Comparison of ENCODE assay signal across 1 cellular context in the genomic region with DNA sequence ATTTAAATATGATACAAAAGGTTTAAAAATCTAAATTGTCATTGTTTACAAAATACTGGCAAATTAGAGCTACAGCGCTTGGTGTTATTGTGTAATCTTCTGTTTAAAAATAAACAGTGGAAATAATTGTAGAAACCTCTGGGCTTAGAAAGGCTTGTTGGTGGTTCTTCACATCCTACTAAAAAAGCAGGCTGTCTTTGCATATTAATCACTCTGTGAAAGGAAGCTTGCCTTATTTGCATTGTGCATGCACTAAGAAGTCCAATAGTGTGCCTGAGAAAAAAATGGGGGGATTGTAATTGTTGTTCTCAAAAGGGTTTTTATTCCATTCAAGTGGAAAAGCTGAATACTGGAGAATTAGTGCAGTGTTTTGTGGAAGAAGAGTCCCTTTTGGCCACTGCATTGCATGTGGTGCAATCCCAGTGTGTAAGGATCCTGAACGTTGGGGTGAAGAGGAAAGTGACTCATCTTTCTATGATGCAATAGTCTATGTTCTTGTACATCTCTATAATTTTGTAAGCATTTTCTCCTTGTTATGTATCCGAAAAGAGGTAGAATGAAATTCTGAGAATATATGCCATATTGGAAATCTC.
TF ChIP-seq lines count a peak whose summit lies in the region.

No MANE protein-coding gene starts in this region.

TF ChIP-seq in GM23338, 12 proteins besides CTCF, POLR2A, EP300 and RAD21 (continued from another document):
- TF ChIP-seq, protein P1, sequence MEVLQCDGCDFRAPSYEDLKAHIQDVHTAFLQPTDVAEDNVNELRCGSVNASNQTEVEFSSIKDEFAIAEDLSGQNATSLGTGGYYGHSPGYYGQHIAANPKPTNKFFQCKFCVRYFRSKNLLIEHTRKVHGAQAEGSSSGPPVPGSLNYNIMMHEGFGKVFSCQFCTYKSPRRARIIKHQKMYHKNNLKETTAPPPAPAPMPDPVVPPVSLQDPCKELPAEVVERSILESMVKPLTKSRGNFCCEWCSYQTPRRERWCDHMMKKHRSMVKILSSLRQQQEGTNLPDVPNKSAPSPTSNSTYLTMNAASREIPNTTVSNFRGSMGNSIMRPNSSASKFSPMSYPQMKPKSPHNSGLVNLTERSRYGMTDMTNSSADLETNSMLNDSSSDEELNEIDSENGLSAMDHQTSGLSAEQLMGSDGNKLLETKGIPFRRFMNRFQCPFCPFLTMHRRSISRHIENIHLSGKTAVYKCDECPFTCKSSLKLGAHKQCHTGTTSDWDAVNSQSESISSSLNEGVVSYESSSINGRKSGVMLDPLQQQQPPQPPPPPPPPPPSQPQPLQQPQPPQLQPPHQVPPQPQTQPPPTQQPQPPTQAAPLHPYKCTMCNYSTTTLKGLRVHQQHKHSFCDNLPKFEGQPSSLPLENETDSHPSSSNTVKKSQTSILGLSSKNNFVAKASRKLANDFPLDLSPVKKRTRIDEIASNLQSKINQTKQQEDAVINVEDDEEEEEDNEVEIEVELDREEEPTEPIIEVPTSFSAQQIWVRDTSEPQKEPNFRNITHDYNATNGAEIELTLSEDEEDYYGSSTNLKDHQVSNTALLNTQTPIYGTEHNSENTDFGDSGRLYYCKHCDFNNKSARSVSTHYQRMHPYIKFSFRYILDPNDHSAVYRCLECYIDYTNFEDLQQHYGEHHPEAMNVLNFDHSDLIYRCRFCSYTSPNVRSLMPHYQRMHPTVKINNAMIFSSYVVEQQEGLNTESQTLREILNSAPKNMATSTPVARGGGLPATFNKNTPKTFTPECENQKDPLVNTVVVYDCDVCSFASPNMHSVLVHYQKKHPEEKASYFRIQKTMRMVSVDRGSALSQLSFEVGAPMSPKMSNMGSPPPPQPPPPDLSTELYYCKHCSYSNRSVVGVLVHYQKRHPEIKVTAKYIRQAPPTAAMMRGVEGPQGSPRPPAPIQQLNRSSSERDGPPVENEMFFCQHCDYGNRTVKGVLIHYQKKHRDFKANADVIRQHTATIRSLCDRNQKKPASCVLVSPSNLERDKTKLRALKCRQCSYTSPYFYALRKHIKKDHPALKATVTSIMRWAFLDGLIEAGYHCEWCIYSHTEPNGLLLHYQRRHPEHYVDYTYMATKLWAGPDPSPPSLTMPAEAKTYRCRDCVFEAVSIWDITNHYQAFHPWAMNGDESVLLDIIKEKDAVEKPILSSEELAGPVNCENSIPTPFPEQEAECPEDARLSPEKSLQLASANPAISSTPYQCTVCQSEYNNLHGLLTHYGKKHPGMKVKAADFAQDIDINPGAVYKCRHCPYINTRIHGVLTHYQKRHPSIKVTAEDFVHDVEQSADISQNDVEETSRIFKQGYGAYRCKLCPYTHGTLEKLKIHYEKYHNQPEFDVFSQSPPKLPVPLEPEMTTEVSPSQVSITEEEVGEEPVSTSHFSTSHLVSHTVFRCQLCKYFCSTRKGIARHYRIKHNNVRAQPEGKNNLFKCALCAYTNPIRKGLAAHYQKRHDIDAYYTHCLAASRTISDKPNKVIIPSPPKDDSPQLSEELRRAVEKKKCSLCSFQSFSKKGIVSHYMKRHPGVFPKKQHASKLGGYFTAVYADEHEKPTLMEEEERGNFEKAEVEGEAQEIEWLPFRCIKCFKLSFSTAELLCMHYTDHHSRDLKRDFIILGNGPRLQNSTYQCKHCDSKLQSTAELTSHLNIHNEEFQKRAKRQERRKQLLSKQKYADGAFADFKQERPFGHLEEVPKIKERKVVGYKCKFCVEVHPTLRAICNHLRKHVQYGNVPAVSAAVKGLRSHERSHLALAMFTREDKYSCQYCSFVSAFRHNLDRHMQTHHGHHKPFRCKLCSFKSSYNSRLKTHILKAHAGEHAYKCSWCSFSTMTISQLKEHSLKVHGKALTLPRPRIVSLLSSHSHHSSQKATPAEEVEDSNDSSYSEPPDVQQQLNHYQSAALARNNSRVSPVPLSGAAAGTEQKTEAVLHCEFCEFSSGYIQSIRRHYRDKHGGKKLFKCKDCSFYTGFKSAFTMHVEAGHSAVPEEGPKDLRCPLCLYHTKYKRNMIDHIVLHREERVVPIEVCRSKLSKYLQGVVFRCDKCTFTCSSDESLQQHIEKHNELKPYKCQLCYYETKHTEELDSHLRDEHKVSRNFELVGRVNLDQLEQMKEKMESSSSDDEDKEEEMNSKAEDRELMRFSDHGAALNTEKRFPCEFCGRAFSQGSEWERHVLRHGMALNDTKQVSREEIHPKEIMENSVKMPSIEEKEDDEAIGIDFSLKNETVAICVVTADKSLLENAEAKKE (CRISPR knock-in tag; IDR thresholded peaks at IDR 0.05): no peak
- TF ChIP-seq, protein P2, sequence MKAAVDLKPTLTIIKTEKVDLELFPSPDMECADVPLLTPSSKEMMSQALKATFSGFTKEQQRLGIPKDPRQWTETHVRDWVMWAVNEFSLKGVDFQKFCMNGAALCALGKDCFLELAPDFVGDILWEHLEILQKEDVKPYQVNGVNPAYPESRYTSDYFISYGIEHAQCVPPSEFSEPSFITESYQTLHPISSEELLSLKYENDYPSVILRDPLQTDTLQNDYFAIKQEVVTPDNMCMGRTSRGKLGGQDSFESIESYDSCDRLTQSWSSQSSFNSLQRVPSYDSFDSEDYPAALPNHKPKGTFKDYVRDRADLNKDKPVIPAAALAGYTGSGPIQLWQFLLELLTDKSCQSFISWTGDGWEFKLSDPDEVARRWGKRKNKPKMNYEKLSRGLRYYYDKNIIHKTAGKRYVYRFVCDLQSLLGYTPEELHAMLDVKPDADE (IDR thresholded peaks at IDR 0.05): no peak
- TF ChIP-seq CREB1 (CRISPR knock-in tag; IDR thresholded peaks at IDR 0.05; ENCODE audit: low read depth): no peak
